In genomic region chr1:112637257-112638108, GRCh38 we compare ENCODE assay signal across 9 cellular contexts. TPM values are rescaled to one million over a fixed set of nuclear protein-coding genes. Genes with fewer than 3 reads are reported as not detected.
DNase-seq lines count a peak whose midpoint lies in the region; ATAC-seq, FAIRE-seq and TF ChIP-seq lines count a peak whose summit lies in the region.
"Had no signal": no experiment of that assay in that cellular context is flagged by ENCODE, and none has a peak within 500 bp of the region (broad histone marks: within the 10 kb centered on the region; RNA-seq: fewer than 3 reads in every experiment).

No MANE protein-coding gene starts in this region.

- H3K27ac ChIP-seq in astrocyte (ENCODE audit: low read depth, low read length): peak overlapping the region; percentile 40
- peak overlapping the region; percentile 79 for H3K27ac ChIP-seq in substantia nigra (ENCODE audit: low read depth, low read length, poor library complexity, severe bottlenecking)

- H3K4me1 ChIP-seq in astrocyte (ENCODE audit: insufficient read depth, low read length): peaks cover 14% of the 10 kb centered on the region

- H2AFZ ChIP-seq in astrocyte (ENCODE audit: low read depth, low read length): no peak overlapping the region

- H3K27me3 Mint-ChIP-seq in T-helper 2 cell treated with Interferon-gamma antibody and Interleukin-4, amounts not matched to agents 5 μg/mL and 100 μg/mL, for 36 hours (ENCODE audit: low read depth): no peaks in the 10 kb centered on the region
- H3K27me3 Mint-ChIP-seq in astrocyte (ENCODE audit: low read depth, unreplicated experiment) (no peaks in the 10 kb centered on the region), glutamatergic neuron (ENCODE audit: unreplicated experiment) (peaks cover under 1% of the 10 kb centered on the region)

- peaks cover 88% of the 10 kb centered on the region for H3K79me2 ChIP-seq in astrocyte (ENCODE audit: insufficient read depth, low read length)

- no peak for TF ChIP-seq CTCF in astrocyte (IDR thresholded peaks at IDR 0.05; ENCODE audit: insufficient read depth, low read depth, low read length)
- TF ChIP-seq CTCF in glutamatergic neuron (IDR thresholded peaks at IDR 0.05; ENCODE audit: partially characterized antibody, unreplicated experiment): no peak

- no peaks in the 10 kb centered on the region for H3K36me3 ChIP-seq in astrocyte (ENCODE audit: insufficient read depth, low read length)

- H3K9ac ChIP-seq in astrocyte (ENCODE audit: low read length): no peak overlapping the region

- no peaks in the 10 kb centered on the region for H3K27me3 ChIP-seq in astrocyte (ENCODE audit: insufficient read depth, low read length)

- peaks cover 68% of the 10 kb centered on the region for H4K20me1 ChIP-seq in astrocyte (ENCODE audit: insufficient read depth, low read length)

- H3K4me2 ChIP-seq in astrocyte (ENCODE audit: low read length): peak overlapping the region; percentile 36

- peak overlapping the region; percentile 57 for H3K27ac Mint-ChIP-seq in T-helper 2 cell treated with Interferon-gamma antibody and Interleukin-4, amounts not matched to agents 5 μg/mL and 100 μg/mL, for 36 hours
- H3K27ac Mint-ChIP-seq in astrocyte (ENCODE audit: unreplicated experiment): peak overlapping the region; percentile 66
- H3K27ac Mint-ChIP-seq in glutamatergic neuron (ENCODE audit: unreplicated experiment): peak overlapping the region; percentile 73

- no peaks in the 10 kb centered on the region for H3K9me3 ChIP-seq in astrocyte (ENCODE audit: insufficient read depth, low read depth, low read length)

- H3K36me3 Mint-ChIP-seq in T-helper 2 cell treated with Interferon-gamma antibody and Interleukin-4, amounts not matched to agents 5 μg/mL and 100 μg/mL, for 36 hours (ENCODE audit: low read depth): peaks cover 18% of the 10 kb centered on the region
- H3K36me3 Mint-ChIP-seq in astrocyte (ENCODE audit: low read depth, unreplicated experiment) (peaks cover 2% of the 10 kb centered on the region), glutamatergic neuron (ENCODE audit: unreplicated experiment) (peaks cover 4% of the 10 kb centered on the region)

- no peaks in the 10 kb centered on the region for H3K9me3 Mint-ChIP-seq in T-helper 2 cell treated with Interferon-gamma antibody and Interleukin-4, amounts not matched to agents 5 μg/mL and 100 μg/mL, for 36 hours
- H3K9me3 Mint-ChIP-seq in astrocyte (ENCODE audit: unreplicated experiment): no peaks in the 10 kb centered on the region
- H3K9me3 Mint-ChIP-seq in glutamatergic neuron (ENCODE audit: unreplicated experiment): peaks cover 3% of the 10 kb centered on the region

- ATAC-seq in HG02642 (IDR thresholded peaks at IDR 0.05; ENCODE audit: poor library complexity, unreplicated experiment) (no peak), HG03571 (IDR thresholded peaks at IDR 0.05; ENCODE audit: unreplicated experiment) (no peak), GM21619 (IDR thresholded peaks at IDR 0.05; ENCODE audit: unreplicated experiment) (no peak)

- DNase-seq in T-helper 2 cell treated with Interferon-gamma antibody and Interleukin-4, amounts not matched to agents 5 μg/mL and 100 μg/mL, for 36 hours (ENCODE audit: low spot score): no peak
- DNase-seq in T-helper 2 cell (no peak), astrocyte (ENCODE audit: low read depth) (peak; percentile 29), glutamatergic neuron (no peak), substantia nigra (lab: John Stamatoyannopoulos, UW) (peak in 19 of 49 donors; percentile 3 to 54 (median 12))
- DNase-seq: NCI-H1436 had no signal

- peaks cover 38% of the 10 kb centered on the region for H3K4me1 Mint-ChIP-seq in T-helper 2 cell treated with Interferon-gamma antibody and Interleukin-4, amounts not matched to agents 5 μg/mL and 100 μg/mL, for 36 hours (ENCODE audit: low read depth)
- H3K4me1 Mint-ChIP-seq in astrocyte (ENCODE audit: low read depth, unreplicated experiment) (peaks cover 32% of the 10 kb centered on the region), glutamatergic neuron (ENCODE audit: low read depth, unreplicated experiment) (peaks cover 8% of the 10 kb centered on the region)

- H3K4me3 ChIP-seq in astrocyte (ENCODE audit: insufficient read depth, low read depth, low read length): no peak overlapping the region

- H3K4me3 Mint-ChIP-seq in T-helper 2 cell treated with Interferon-gamma antibody and Interleukin-4, amounts not matched to agents 5 μg/mL and 100 μg/mL, for 36 hours: no peak overlapping the region
- H3K4me3 Mint-ChIP-seq in astrocyte (ENCODE audit: unreplicated experiment) (no peak overlapping the region), glutamatergic neuron (ENCODE audit: unreplicated experiment) (no peak overlapping the region)

- no peak for FAIRE-seq in astrocyte (lab: Jason Lieb, UNC)

RNA-seq across cellular contexts. Expression of gene CAPZA1, which starts 17.9 kb away (rescaled TPM):
- 170 and 171 TPM in 2 replicates for total RNA-seq in astrocyte
- total RNA-seq in glutamatergic neuron (ENCODE audit: unreplicated experiment): 149 TPM

RNA-seq across cellular contexts. Expression of gene ST7L, which starts 18.5 kb away (rescaled TPM):
- total RNA-seq in astrocyte (14.8 and 14.9 TPM in 2 replicates), glutamatergic neuron (ENCODE audit: unreplicated experiment) (28.3 TPM)

RNA-seq across cellular contexts. Expression of gene MOV10, which starts 37.0 kb away (rescaled TPM):
- total RNA-seq in astrocyte: 121 and 147 TPM in 2 replicates
- 5.2 TPM for total RNA-seq in glutamatergic neuron (ENCODE audit: unreplicated experiment)

Comparison
In these comparisons a context has a peak if more than half of its experiments do, and no peak if none do; other contexts are left out.
1. RNA of gene MOV10, which starts 37.0 kb away (total RNA-seq): 121 to 147 TPM in astrocyte; 5.2 TPM in glutamatergic neuron (single experiment); every median in the first group is over 10 times any median in the second.
2. Peak in every context shown above with its lines, with median percentiles within 50 percentile points of each other: H3K27ac Mint-ChIP-seq.